12 cellular contexts compared by ENCODE assay signal in the genomic region with DNA sequence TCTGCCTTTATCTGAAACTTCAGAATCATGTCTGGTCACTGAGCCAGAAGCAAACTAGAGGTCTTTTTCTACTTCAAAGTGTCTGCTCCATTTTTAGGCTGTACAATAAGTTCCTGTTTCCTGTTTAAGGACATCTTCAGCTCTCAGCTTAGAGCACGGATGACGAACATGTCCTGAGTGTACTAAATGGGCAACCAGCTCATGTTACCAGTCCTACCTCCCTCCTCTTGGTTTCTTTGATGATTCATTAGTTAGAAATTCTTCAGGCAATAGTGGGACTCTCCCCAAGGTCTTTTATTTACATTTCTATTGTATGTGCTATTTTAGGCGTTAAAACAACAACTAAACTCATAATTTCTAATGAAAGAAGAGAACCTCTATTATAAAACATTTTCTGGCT. TPM values are rescaled to one million over a fixed set of nuclear protein-coding genes. Genes with fewer than 3 reads are reported as not detected.
DNase-seq lines count a peak whose midpoint lies in the region; ATAC-seq and TF ChIP-seq lines count a peak whose summit lies in the region.
"Had no signal": no experiment of that assay in that cellular context is flagged by ENCODE, and none has a peak within 500 bp of the region (broad histone marks: within the 10 kb centered on the region; RNA-seq: fewer than 3 reads in every experiment).

No MANE protein-coding gene starts in this region.

- H3K9me3 ChIP-seq in OCI-LY7 (ENCODE audit: low read length): no peaks in the 10 kb centered on the region
- H3K9me3 ChIP-seq in fibroblast of lung (ENCODE audit: control insufficient read depth, insufficient read depth, low read depth, low read length): no peaks in the 10 kb centered on the region
- peaks cover 3% of the 10 kb centered on the region for H3K9me3 ChIP-seq in thoracic aorta

- no peak overlapping the region for H3K27ac Mint-ChIP-seq in activated CD4-positive, alpha-beta memory T cell treated with anti-CD3 and anti-CD28 coated beads, Interleukin-2, amount 10 ng/mL, durations not matched to agents 7 days and 5 days
- no peak overlapping the region for H3K27ac Mint-ChIP-seq in activated CD4-positive, alpha-beta memory T cell treated with anti-CD3 and anti-CD28 coated beads for 36 hours
- H3K27ac Mint-ChIP-seq: memory B cell had no signal

- CTCF ChIA-PET in activated CD4-positive, alpha-beta memory T cell treated with anti-CD3 and anti-CD28 coated beads, Interleukin-2, amount 10 ng/mL, durations not matched to agents 7 days and 5 days (lab: Charles Lee): interaction anchor here (0.8 to 2.1 kb wide), 4 partner anchors 13 to 556 kb away, joined by 3 to 15 read pairs (median 4); no protein-coding TSS in a partner anchor
- CTCF ChIA-PET in activated CD4-positive, alpha-beta memory T cell treated with anti-CD3 and anti-CD28 coated beads for 36 hours (lab: Charles Lee): interaction anchor here (0.7 to 1.1 kb wide), 3 partner anchors 13 to 535 kb away, joined by 3 read pairs; no protein-coding TSS in a partner anchor
- CTCF ChIA-PET in OCI-LY7 (lab: Charles Lee; ENCODE audit: unreplicated experiment): no interaction called here

- H2AFZ ChIP-seq in OCI-LY7 (ENCODE audit: low read length) (peak overlapping the region; percentile 84), fibroblast of lung (ENCODE audit: low read length) (no peak overlapping the region)

- H3K4me3 Mint-ChIP-seq in activated CD4-positive, alpha-beta memory T cell treated with anti-CD3 and anti-CD28 coated beads, Interleukin-2, amount 10 ng/mL, durations not matched to agents 7 days and 5 days: peak overlapping the region; percentile 17
- H3K4me3 Mint-ChIP-seq in activated CD4-positive, alpha-beta memory T cell treated with anti-CD3 and anti-CD28 coated beads for 36 hours: no peak overlapping the region
- H3K4me3 Mint-ChIP-seq: CD14-positive monocyte, memory B cell had no signal

- H3K27me3 Mint-ChIP-seq in activated CD4-positive, alpha-beta memory T cell treated with anti-CD3 and anti-CD28 coated beads, Interleukin-2, amount 10 ng/mL, durations not matched to agents 7 days and 5 days: peaks cover 28% of the 10 kb centered on the region
- peaks cover 15% of the 10 kb centered on the region for H3K27me3 Mint-ChIP-seq in activated CD4-positive, alpha-beta memory T cell treated with anti-CD3 and anti-CD28 coated beads for 36 hours

- H3K4me3 ChIP-seq in OCI-LY7 (ENCODE audit: low read depth, low read length, poor library complexity, severe bottlenecking) (peak overlapping the region; percentile 5), fibroblast of lung (replicated peaks in 1 of 4; ENCODE audit: control extremely low read depth in 1 of 4, insufficient read depth in 1 of 4, low read depth in 3 of 4, low read length in 4 of 4) (no peak overlapping the region), thoracic aorta (peak overlapping the region; percentile 57)

- peak; percentile 91 for ATAC-seq in thoracic aorta (ENCODE audit: insufficient number of reproducible peaks, low FRiP score, low read depth)
- ATAC-seq in left colon: no peak
- no peak for ATAC-seq in GM18517 (IDR thresholded peaks at IDR 0.05; ENCODE audit: unreplicated experiment)

- peaks cover 11% of the 10 kb centered on the region for H3K4me1 ChIP-seq in OCI-LY7 (ENCODE audit: insufficient read depth, low read length, poor library complexity, severe bottlenecking)
- H3K4me1 ChIP-seq in fibroblast of lung (ENCODE audit: control insufficient read depth, extremely low read depth, insufficient read depth, low read length): peaks cover 2% of the 10 kb centered on the region
- H3K4me1 ChIP-seq in thoracic aorta (ENCODE audit: control insufficient read depth in 1 of 2, low read depth in 2 of 2): peaks cover 6 to 7% of the 10 kb centered on the region in 2 donors

- H3K4me2 ChIP-seq in OCI-LY7 (ENCODE audit: low read length): peak overlapping the region; percentile 27
- no peak overlapping the region for H3K4me2 ChIP-seq in fibroblast of lung (ENCODE audit: extremely low read depth, insufficient read depth, low read length)

- intact Hi-C loops in activated CD4-positive, alpha-beta memory T cell treated with anti-CD3 and anti-CD28 coated beads for 36 hours (cut with micrococcal nuclease): no loop called here
- intact Hi-C loops in OCI-LY7 (cut with micrococcal nuclease; ENCODE audit: unreplicated experiment) (no loop called here), left colon (cut with DNase I, micrococcal nuclease) (no loop called here)

- no peaks in the 10 kb centered on the region for H3K9me3 Mint-ChIP-seq in activated CD4-positive, alpha-beta memory T cell treated with anti-CD3 and anti-CD28 coated beads, Interleukin-2, amount 10 ng/mL, durations not matched to agents 7 days and 5 days
- H3K9me3 Mint-ChIP-seq in activated CD4-positive, alpha-beta memory T cell treated with anti-CD3 and anti-CD28 coated beads for 36 hours: no peaks in the 10 kb centered on the region

- H3K9ac ChIP-seq in fibroblast of lung (ENCODE audit: insufficient read depth, low read length): no peak overlapping the region

- H3K27ac ChIP-seq in OCI-LY7 (ENCODE audit: low read depth, low read length, poor library complexity, severe bottlenecking) (no peak overlapping the region), fibroblast of lung (ENCODE audit: insufficient read depth, low read length) (peak overlapping the region; percentile 23), thoracic aorta (peak overlapping the region; percentile 28 to 53)

- no TSS peak for BruUV-seq in OCI-LY7 (replicated peaks; lab: Mats Ljungman, UMichigan)

- H3K27me3 ChIP-seq in fibroblast of lung (ENCODE audit: control insufficient read depth, insufficient read depth, low read length) (no peaks in the 10 kb centered on the region), thoracic aorta (replicated peaks; ENCODE audit: insufficient read depth) (no peaks in the 10 kb centered on the region)

- no peak for TF ChIP-seq CTCF in OCI-LY7 (conservative IDR thresholded peaks at IDR 0.05; ENCODE audit: low read length)
- no peak for TF ChIP-seq CTCF in fibroblast of lung (conservative IDR thresholded peaks at IDR 0.05 in 1 of 2, IDR thresholded peaks at IDR 0.05 in 1 of 2; ENCODE audit: low read depth in 1 of 2, low read length in 2 of 2)
- no peak for TF ChIP-seq CTCF in thoracic aorta (IDR thresholded peaks at IDR 0.05)

- POLR2A ChIA-PET in activated CD4-positive, alpha-beta memory T cell treated with anti-CD3 and anti-CD28 coated beads, Interleukin-2, amount 10 ng/mL, durations not matched to agents 7 days and 5 days (lab: Charles Lee): no interaction called here
- POLR2A ChIA-PET in activated CD4-positive, alpha-beta memory T cell treated with anti-CD3 and anti-CD28 coated beads for 36 hours (lab: Charles Lee): no interaction called here
- POLR2A ChIA-PET in OCI-LY7 (lab: Charles Lee): interaction anchor here (0.6 to 4.2 kb wide), 4 partner anchors 10 to 203 kb away, joined by 3 to 23 read pairs (median 5); no protein-coding TSS in a partner anchor

- H3K79me2 ChIP-seq in OCI-LY7 (ENCODE audit: insufficient read depth, low read depth, low read length): no peaks in the 10 kb centered on the region
- no peaks in the 10 kb centered on the region for H3K79me2 ChIP-seq in fibroblast of lung (ENCODE audit: control insufficient read depth, insufficient read depth, low read length)

- H3K4me1 Mint-ChIP-seq in activated CD4-positive, alpha-beta memory T cell treated with anti-CD3 and anti-CD28 coated beads, Interleukin-2, amount 10 ng/mL, durations not matched to agents 7 days and 5 days: peaks cover 12% of the 10 kb centered on the region
- peaks cover 5% of the 10 kb centered on the region for H3K4me1 Mint-ChIP-seq in activated CD4-positive, alpha-beta memory T cell treated with anti-CD3 and anti-CD28 coated beads for 36 hours (ENCODE audit: low read depth)
- H3K4me1 Mint-ChIP-seq: CD14-positive monocyte, memory B cell had no signal

- no peaks in the 10 kb centered on the region for H3K36me3 Mint-ChIP-seq in activated CD4-positive, alpha-beta memory T cell treated with anti-CD3 and anti-CD28 coated beads, Interleukin-2, amount 10 ng/mL, durations not matched to agents 7 days and 5 days (ENCODE audit: low read depth)
- H3K36me3 Mint-ChIP-seq in activated CD4-positive, alpha-beta memory T cell treated with anti-CD3 and anti-CD28 coated beads for 36 hours: no peaks in the 10 kb centered on the region
- H3K36me3 Mint-ChIP-seq: CD14-positive monocyte, memory B cell had no signal

- no peaks in the 10 kb centered on the region for H3K36me3 ChIP-seq in OCI-LY7 (ENCODE audit: insufficient read depth, low read length)
- H3K36me3 ChIP-seq in fibroblast of lung (ENCODE audit: control insufficient read depth, insufficient read depth, low read length): no peaks in the 10 kb centered on the region
- H3K36me3 ChIP-seq in thoracic aorta: no peaks in the 10 kb centered on the region

- H3K9me2 ChIP-seq in OCI-LY7 (ENCODE audit: insufficient read depth, low read length): no peaks in the 10 kb centered on the region

- DNase-seq in activated CD4-positive, alpha-beta memory T cell treated with anti-CD3 and anti-CD28 coated beads, Interleukin-2, amount 10 ng/mL, durations not matched to agents 7 days and 5 days: no peak
- no peak for DNase-seq in activated CD4-positive, alpha-beta memory T cell treated with anti-CD3 and anti-CD28 coated beads for 36 hours
- DNase-seq in OCI-LY7 (ENCODE audit: low spot score) (peak; percentile 54), fibroblast of lung (ENCODE audit: low read depth in 2 of 2) (peak; percentile 97 to 99), thoracic aorta (ENCODE audit: low spot score) (no peak), left colon (no peak)
- DNase-seq in stimulated activated CD4-positive, alpha-beta T cell treated with anti-CD3 and anti-CD28 coated beads, Interleukin-12 subunit alpha, Interleukin-12 subunit beta, amount 100 ng/mL, for 4 hours: no peak
- DNase-seq: activated naive CD4-positive, alpha-beta T cell treated with Interleukin-2 at 50 U/mL for 16 hours; NCI-H2107 had no signal

- H4K20me1 ChIP-seq in OCI-LY7 (ENCODE audit: insufficient read depth, low read length) (no peaks in the 10 kb centered on the region), fibroblast of lung (ENCODE audit: control insufficient read depth, extremely low read depth, insufficient read depth, low read length) (no peaks in the 10 kb centered on the region)

RNA-seq across cellular contexts. Expression of a gene that starts 58.0 kb away (rescaled TPM):
- under 1 TPM; 0.15 to 0.65 TPM for total RNA-seq in activated CD4-positive, alpha-beta memory T cell treated with anti-CD3 and anti-CD28 coated beads, Interleukin-2, amount 10 ng/mL, durations not matched to agents 7 days and 5 days
- not detected for total RNA-seq in activated CD4-positive, alpha-beta memory T cell treated with anti-CD3 and anti-CD28 coated beads for 36 hours
- total RNA-seq in OCI-LY7 (2014; rRNA removed; shearing (Covaris generic)): not detected in 2 replicates
- total RNA-seq in OCI-LY7 (2022): 0.09 and 0.21 TPM in 2 replicates
- 0.51 TPM in 1 of 2 replicates, not detected in the other for total RNA-seq in fibroblast of lung
- 0.08 and 0.28 TPM in 2 replicates for polyA plus RNA-seq in fibroblast of lung
- 0.06 and 0.22 TPM in 2 replicates for polyA plus RNA-seq in fibroblast of lung (2012)
- polyA minus RNA-seq in fibroblast of lung (ENCODE audit: low replicate concordance): not detected in 2 replicates
- 1 to 10 TPM in 1 of 2 donors, under 1 TPM in 1; 0.68 to 9.9 TPM for total RNA-seq in thoracic aorta
- total RNA-seq in left colon: 1 to 10 TPM; 1.6 to 2.0 TPM
- polyA plus RNA-seq: CD14-positive monocyte had no signal

Comparison
In these comparisons a context has a peak if more than half of its experiments do, and no peak if none do; other contexts are left out.
1. DNase-seq: peak in OCI-LY7 (single experiment) and fibroblast of lung (2 of 2); none in activated CD4-positive, alpha-beta memory T cell treated with anti-CD3 and anti-CD28 coated beads, Interleukin-2, amount 10 ng/mL, durations not matched to agents 7 days and 5 days (single experiment), activated CD4-positive, alpha-beta memory T cell treated with anti-CD3 and anti-CD28 coated beads for 36 hours (single experiment), thoracic aorta (single experiment), left colon (0 of 2) and stimulated activated CD4-positive, alpha-beta T cell treated with anti-CD3 and anti-CD28 coated beads, Interleukin-12 subunit alpha, Interleukin-12 subunit beta, amount 100 ng/mL, for 4 hours (single experiment).
2. H3K4me3 ChIP-seq: peak in OCI-LY7 (single experiment) and thoracic aorta (single experiment); none in fibroblast of lung (0 of 4).